Comparison of ENCODE assay signal across 9 cellular contexts in the genomic region with DNA sequence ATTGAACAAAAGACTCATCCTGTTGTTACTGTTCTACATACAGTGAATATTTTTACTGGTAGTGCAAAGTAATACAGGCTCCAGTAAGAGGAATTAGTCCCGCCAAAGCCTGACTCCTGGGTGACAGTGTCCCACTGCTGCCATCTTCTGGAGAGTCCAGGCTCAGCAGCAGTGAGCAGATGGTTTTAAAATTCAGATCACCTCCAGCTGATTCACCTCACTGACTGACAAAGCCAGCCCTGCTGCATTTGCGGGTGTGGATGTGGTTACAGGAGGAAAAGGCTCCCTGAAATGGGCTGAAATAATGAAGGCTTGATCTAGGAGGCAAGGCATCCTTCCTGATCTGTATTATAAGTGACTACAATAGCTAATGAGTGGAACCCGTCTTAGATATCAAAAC. TPM values are rescaled to one million over a fixed set of nuclear protein-coding genes. Genes with fewer than 3 reads are reported as not detected.
DNase-seq lines count a peak whose midpoint lies in the region; ATAC-seq and TF ChIP-seq lines count a peak whose summit lies in the region.
"Had no signal": no experiment of that assay in that cellular context is flagged by ENCODE, and none has a peak within 500 bp of the region (broad histone marks: within the 10 kb centered on the region; RNA-seq: fewer than 3 reads in every experiment).

No MANE protein-coding gene starts in this region.

- H3K36me3 ChIP-seq in CD4-positive, alpha-beta memory T cell (ENCODE audit: insufficient read depth, low read length): no peaks in the 10 kb centered on the region
- no peaks in the 10 kb centered on the region for H3K36me3 ChIP-seq in PC-3 (ENCODE audit: low read depth, low read length)
- no peaks in the 10 kb centered on the region for H3K36me3 ChIP-seq in thyroid gland

- ATAC-seq in GM19452 (IDR thresholded peaks at IDR 0.05; ENCODE audit: unreplicated experiment) (peak; percentile 77), PC-3 (peak; percentile 97)

- H3K27me3 ChIP-seq in CD4-positive, alpha-beta memory T cell (ENCODE audit: insufficient read depth, low read length): peaks cover 5% of the 10 kb centered on the region
- peaks cover 32% of the 10 kb centered on the region for H3K27me3 ChIP-seq in PC-3 (ENCODE audit: low read length)
- no peaks in the 10 kb centered on the region for H3K27me3 ChIP-seq in thyroid gland

- H3K4me3 ChIP-seq in CD4-positive, alpha-beta memory T cell (ENCODE audit: low read length in 2 of 2): no peak overlapping the region
- H3K4me3 ChIP-seq in PC-3 (ENCODE audit: low read length) (no peak overlapping the region), thyroid gland (replicated peaks in 1 of 3) (no peak overlapping the region)

- H3K27ac ChIP-seq in CD4-positive, alpha-beta memory T cell (ENCODE audit: low read depth, low read length): no peak overlapping the region
- H3K27ac ChIP-seq in PC-3 (ENCODE audit: low read length) (no peak overlapping the region), thyroid gland (no peak overlapping the region)

- H3K9me3 Mint-ChIP-seq in CD4-positive, alpha-beta memory T cell: no peaks in the 10 kb centered on the region
- H3K9me3 Mint-ChIP-seq in neural crest cell: no peaks in the 10 kb centered on the region
- H3K9me3 Mint-ChIP-seq: T-helper 1 cell treated with Interleukin-12 subunit alpha and Interleukin-12 subunit beta and Interleukin-4 antibody, amounts not matched to agents 30 μg/mL and 1 μg/mL, for 36 hours had no signal

- H3K79me2 ChIP-seq in PC-3 (ENCODE audit: low read length): no peaks in the 10 kb centered on the region

- H3K9me2 ChIP-seq in PC-3 (replicated peaks; ENCODE audit: low read length): no peaks in the 10 kb centered on the region

- no peaks in the 10 kb centered on the region for H3K9me3 ChIP-seq in CD4-positive, alpha-beta memory T cell (ENCODE audit: control insufficient read depth in 1 of 2, low read length in 2 of 2)
- H3K9me3 ChIP-seq in PC-3 (ENCODE audit: low read length) (no peaks in the 10 kb centered on the region), thyroid gland (no peaks in the 10 kb centered on the region)

- in situ Hi-C loops in KBM-7 (cut with MboI; ENCODE audit: low pct_unique_long_range_greater_than_20kb, low sequenced_read_pairs): no loop called here

- no peak for TF ChIP-seq POLR2A in thyroid gland (IDR thresholded peaks at IDR 0.05)

- no TSS peak for BruUV-seq in PC-3 (replicated peaks; lab: Mats Ljungman, UMichigan)

- DNase-seq in CD4-positive, alpha-beta memory T cell: peak; percentile 23 to 43 (median 34)
- DNase-seq in KBM-7 (peak; percentile 88), PC-3 (peak; percentile 81), fibroblast of peridontal ligament (ENCODE audit: extremely low read depth) (peak; percentile 73), neural crest cell (ENCODE audit: low read depth, low spot score) (peak; percentile 78), thyroid gland (peak; percentile 72 to 80)
- peak; percentile 77 to 80 for DNase-seq in activated T-cell treated with anti-CD3 and anti-CD28 coated beads, Interleukin-2, amount 50 U/mL, for 48 hours

- H3K4me1 ChIP-seq in CD4-positive, alpha-beta memory T cell (ENCODE audit: insufficient read depth, low read length): no peaks in the 10 kb centered on the region
- no peaks in the 10 kb centered on the region for H3K4me1 ChIP-seq in PC-3 (ENCODE audit: insufficient read depth, low read length)
- no peaks in the 10 kb centered on the region for H3K4me1 ChIP-seq in thyroid gland

- no peaks in the 10 kb centered on the region for H3K4me1 Mint-ChIP-seq in CD4-positive, alpha-beta memory T cell
- H3K4me1 Mint-ChIP-seq in neural crest cell: peaks cover 4% of the 10 kb centered on the region

- no peak overlapping the region for H3K9ac ChIP-seq in PC-3 (ENCODE audit: low read length)

- CTCF ChIA-PET in CD4-positive, alpha-beta memory T cell (lab: Charles Lee; ENCODE audit: partially characterized antibody): interaction anchor here (0.7 to 3.8 kb wide), 5 partner anchors 8 to 118 kb away, joined by 3 to 15 read pairs (median 4); no protein-coding TSS in a partner anchor
- CTCF ChIA-PET in PC-3 (lab: Charles Lee): interaction anchor here (0.9 to 1.0 kb wide), 2 partner anchors 119 to 135 kb away, joined by 3 to 4 read pairs; no protein-coding TSS in a partner anchor

- no peak overlapping the region for H3K4me3 Mint-ChIP-seq in CD4-positive, alpha-beta memory T cell
- H3K4me3 Mint-ChIP-seq in neural crest cell: no peak overlapping the region
- H3K4me3 Mint-ChIP-seq: T-helper 1 cell treated with Interleukin-12 subunit alpha and Interleukin-12 subunit beta and Interleukin-4 antibody, amounts not matched to agents 30 μg/mL and 1 μg/mL, for 36 hours had no signal

- no peaks in the 10 kb centered on the region for H3F3A ChIP-seq in PC-3 (ENCODE audit: low read length, unreplicated experiment)

- H2AFZ ChIP-seq in PC-3 (ENCODE audit: low read length): no peak overlapping the region

- H3K27me3 Mint-ChIP-seq in CD4-positive, alpha-beta memory T cell: peaks cover 19 to 23% of the 10 kb centered on the region in 2 donors
- H3K27me3 Mint-ChIP-seq in neural crest cell (ENCODE audit: low read depth): no peaks in the 10 kb centered on the region

- intact Hi-C loops in CD4-positive, alpha-beta memory T cell (cut with micrococcal nuclease): no loop called here
- intact Hi-C loops in PC-3 (cut with micrococcal nuclease): loop anchor here (1.0 kb wide), 2 partner anchors 29 to 109 kb away; no protein-coding TSS in a partner anchor
- intact Hi-C loops in thyroid gland (cut with DNase I): no loop called here

- H3K36me3 Mint-ChIP-seq in CD4-positive, alpha-beta memory T cell: no peaks in the 10 kb centered on the region
- no peaks in the 10 kb centered on the region for H3K36me3 Mint-ChIP-seq in neural crest cell (ENCODE audit: low read depth)

- H4K20me1 ChIP-seq in PC-3 (ENCODE audit: low read length): no peaks in the 10 kb centered on the region

- H3K4me2 ChIP-seq in PC-3 (ENCODE audit: low read length): no peak overlapping the region

- 35 to 39% methylated on average over 3 of the region's 3 CpGs for WGBS in thyroid gland, 2 donors

- POLR2A ChIA-PET in CD4-positive, alpha-beta memory T cell (lab: Charles Lee; ENCODE audit: partially characterized antibody): no interaction called here
- POLR2A ChIA-PET in PC-3 (lab: Charles Lee; ENCODE audit: unreplicated experiment): no interaction called here

- H3K27ac Mint-ChIP-seq in CD4-positive, alpha-beta memory T cell: no peak overlapping the region
- no peak overlapping the region for H3K27ac Mint-ChIP-seq in neural crest cell (ENCODE audit: unreplicated experiment)
- H3K27ac Mint-ChIP-seq: T-helper 1 cell treated with Interleukin-12 subunit alpha and Interleukin-12 subunit beta and Interleukin-4 antibody, amounts not matched to agents 30 μg/mL and 1 μg/mL, for 36 hours had no signal

- TF ChIP-seq CTCF in PC-3 (conservative IDR thresholded peaks at IDR 0.05; ENCODE audit: low read depth, low read length) (peak; percentile 84), neural crest cell (conservative IDR thresholded peaks at IDR 0.05) (peak; percentile 92), thyroid gland (IDR thresholded peaks at IDR 0.05) (peak; percentile 33 to 90 (median 64))

RNA-seq across cellular contexts. Expression of a gene that starts 18.3 kb away (rescaled TPM):
- total RNA-seq in CD4-positive, alpha-beta memory T cell: 1 to 10 TPM; 1.2 to 1.3 TPM
- polyA plus RNA-seq in CD4-positive, alpha-beta memory T cell: under 1 TPM in 1 of 2 donors, not detected in 1; 0.14 TPM
- total RNA-seq in PC-3 (2014; rRNA removed) (0.17 and 0.26 TPM in 2 replicates), neural crest cell (0.14 TPM in 2 replicates), thyroid gland (under 1 TPM in 1 of 4 donors, not detected in 3; 0.13 TPM)

RNA-seq across cellular contexts. Expression of a gene that starts 57.9 kb away (rescaled TPM):
- not detected for total RNA-seq in CD4-positive, alpha-beta memory T cell
- not detected for polyA plus RNA-seq in CD4-positive, alpha-beta memory T cell
- total RNA-seq in PC-3 (2014; rRNA removed) (not detected in 2 replicates), neural crest cell (3.9 and 4.1 TPM in 2 replicates), thyroid gland (under 1 TPM in 2 of 4 donors, not detected in 2; under 0.01 TPM)

Comparison
In these comparisons a context has a peak if more than half of its experiments do, and no peak if none do; other contexts are left out.
1. DNase-seq: peak in every context shown above with its lines; median percentile 88 in KBM-7; 81 in PC-3; 78 in activated T-cell treated with anti-CD3 and anti-CD28 coated beads, Interleukin-2, amount 50 U/mL, for 48 hours; 78 in neural crest cell; 76 in thyroid gland; 73 in fibroblast of peridontal ligament; 34 in CD4-positive, alpha-beta memory T cell.